12 cellular contexts compared by ENCODE assay signal in the genomic region with DNA sequence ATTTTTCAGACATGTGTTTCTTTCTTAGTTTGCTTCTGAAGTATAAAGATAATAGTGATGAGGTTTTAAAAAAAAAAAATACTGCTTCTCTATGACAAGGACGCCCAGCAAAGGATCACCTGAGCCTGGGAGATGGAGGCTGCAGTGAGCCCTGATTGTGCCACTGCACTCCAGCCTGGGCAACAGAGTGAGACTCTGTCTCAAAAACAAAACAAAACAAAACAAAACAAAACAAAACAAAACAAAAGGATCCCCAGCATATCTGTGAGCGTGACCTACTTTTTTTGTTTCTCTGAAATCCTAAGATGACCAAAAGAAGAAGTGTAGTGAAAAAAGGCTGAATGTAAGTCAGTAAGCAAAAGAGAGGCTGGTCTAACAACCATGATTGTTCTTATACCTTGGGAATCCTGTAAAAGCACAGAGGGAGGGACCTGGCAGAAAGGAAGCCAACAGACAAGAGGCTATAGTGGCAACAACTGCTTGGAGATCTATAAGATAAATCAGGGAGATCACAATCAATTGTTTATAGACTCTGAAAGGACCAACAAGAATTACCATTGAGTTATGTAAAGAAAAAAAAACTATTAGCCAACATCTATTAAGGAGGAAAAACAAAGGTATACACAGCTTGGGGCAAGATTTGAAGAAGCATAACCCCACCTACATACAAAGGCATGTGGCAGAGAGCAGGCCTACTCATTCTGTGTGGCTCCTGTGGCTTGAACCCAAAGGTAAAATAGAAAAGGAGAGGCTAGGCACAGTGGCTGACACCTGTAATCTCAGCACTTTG.
DNase-seq lines count a peak whose midpoint lies in the region; ATAC-seq and TF ChIP-seq lines count a peak whose summit lies in the region.
"Had no signal": no experiment of that assay in that cellular context is flagged by ENCODE, and none has a peak within 500 bp of the region (broad histone marks: within the 10 kb centered on the region; RNA-seq: fewer than 3 reads in every experiment).

No MANE protein-coding gene starts in this region.

- H3K4me1 Mint-ChIP-seq in natural killer cell = peaks cover 70 to 72% of the 10 kb centered on the region in 2 donors

- no peaks in the 10 kb centered on the region for H3K9me3 Mint-ChIP-seq in natural killer cell

- DNase-seq in left ventricle myocardium inferior (no peak), heart right ventricle (no peak), breast epithelium (ENCODE audit: low spot score in 2 of 2) (no peak), natural killer cell (no peak), upper lobe of left lung (no peak), NOMO-1 (lab: John Stamatoyannopoulos, UW; ENCODE audit: unreplicated experiment in 2 of 2) (no peak), occipital lobe (lab: John Stamatoyannopoulos, UW) (no peak)
- DNase-seq: heart left ventricle, MM.1S, NCI-H446 had no signal

- peak overlapping the region; percentile 45 for H3K4me3 Mint-ChIP-seq in natural killer cell

- H3K27ac ChIP-seq in left ventricle myocardium inferior (replicated peaks) = peak overlapping the region; percentile 43
- peak overlapping the region in 4 of 10 donors; percentile 2 to 38 (median 23) for H3K27ac ChIP-seq in heart right ventricle
- H3K27ac ChIP-seq in breast epithelium = peak overlapping the region; percentile 62 to 77
- H3K27ac ChIP-seq in upper lobe of left lung = peak overlapping the region; percentile 33 to 65 (median 42)

- H3K27ac Mint-ChIP-seq in natural killer cell = peak overlapping the region in 1 of 2 donors; percentile 96

- peaks cover 9% of the 10 kb centered on the region for H3K36me3 ChIP-seq in left ventricle myocardium inferior
- H3K36me3 ChIP-seq in heart right ventricle = peaks cover 0 to 24% (median 0%) of the 10 kb centered on the region in 9 donors
- H3K36me3 ChIP-seq in breast epithelium = no peaks in the 10 kb centered on the region
- peaks cover 0 to 23% (median 10%) of the 10 kb centered on the region in 4 donors for H3K36me3 ChIP-seq in upper lobe of left lung

- ATAC-seq in heart right ventricle (no peak), natural killer cell (peak in 1 of 3 donors; percentile 5), upper lobe of left lung (ENCODE audit: low FRiP score in 2 of 2) (no peak), HG03175 (IDR thresholded peaks at IDR 0.05; ENCODE audit: unreplicated experiment) (no peak)
- ATAC-seq: heart left ventricle, sciatic nerve had no signal

- H3K9me3 ChIP-seq in left ventricle myocardium inferior (replicated peaks) = no peaks in the 10 kb centered on the region
- H3K9me3 ChIP-seq in heart right ventricle = no peaks in the 10 kb centered on the region
- no peaks in the 10 kb centered on the region for H3K9me3 ChIP-seq in breast epithelium
- H3K9me3 ChIP-seq in upper lobe of left lung = no peaks in the 10 kb centered on the region
- H3K9me3 ChIP-seq: heart left ventricle had no signal

- H3K27me3 ChIP-seq in left ventricle myocardium inferior (ENCODE audit: low read depth) (no peaks in the 10 kb centered on the region), heart right ventricle (no peaks in the 10 kb centered on the region), breast epithelium (no peaks in the 10 kb centered on the region), upper lobe of left lung (no peaks in the 10 kb centered on the region)
- H3K27me3 ChIP-seq: heart left ventricle had no signal

- H3K4me3 ChIP-seq in left ventricle myocardium inferior = no peak overlapping the region
- H3K4me3 ChIP-seq in heart right ventricle = no peak overlapping the region
- no peak overlapping the region for H3K4me3 ChIP-seq in breast epithelium
- no peak overlapping the region for H3K4me3 ChIP-seq in upper lobe of left lung
- H3K4me3 ChIP-seq: heart left ventricle had no signal

- H3K4me1 ChIP-seq in left ventricle myocardium inferior (peaks cover 97% of the 10 kb centered on the region), heart right ventricle (peaks cover 16 to 98% (median 78%) of the 10 kb centered on the region in 9 donors), breast epithelium (peaks cover 8 to 36% of the 10 kb centered on the region in 2 donors), upper lobe of left lung (peaks cover 61 to 95% (median 74%) of the 10 kb centered on the region in 4 donors)

- no peak for TF ChIP-seq CTCF in left ventricle myocardium inferior (IDR thresholded peaks at IDR 0.05; ENCODE audit: borderline replicate concordance)
- no peak for TF ChIP-seq CTCF in heart right ventricle (IDR thresholded peaks at IDR 0.05)
- no peak for TF ChIP-seq CTCF in breast epithelium (IDR thresholded peaks at IDR 0.05)
- TF ChIP-seq CTCF in natural killer cell (IDR thresholded peaks at IDR 0.05) = no peak
- no peak for TF ChIP-seq CTCF in upper lobe of left lung (IDR thresholded peaks at IDR 0.05)

- WGBS in heart right ventricle, 2 donors = 75 to 95% methylated on average over 2 of the region's 2 CpGs
- 83 to 87% methylated on average over 2 of the region's 2 CpGs for WGBS in upper lobe of left lung, 2 donors

- no peaks in the 10 kb centered on the region for H3K36me3 Mint-ChIP-seq in natural killer cell

- intact Hi-C loops in left ventricle myocardium inferior (cut with micrococcal nuclease) (no loop called here), heart right ventricle (cut with DNase I) (loop anchor here in 4 of 10 donors (5.0 to 10.0 kb wide), 4 partner anchors 46 to 446 kb away; no protein-coding TSS in a partner anchor), breast epithelium (cut with DNase I; ENCODE audit: low total_unique reads) (loop anchor here (5.0 kb wide), 1 partner anchor 422 kb away; no protein-coding TSS in a partner anchor), natural killer cell (cut with micrococcal nuclease) (no loop called here)

- no peak for TF ChIP-seq POLR2A in breast epithelium (IDR thresholded peaks at IDR 0.05)
- TF ChIP-seq POLR2A in upper lobe of left lung (IDR thresholded peaks at IDR 0.05) = no peak

- TF ChIP-seq EP300 in upper lobe of left lung (IDR thresholded peaks at IDR 0.05) = no peak

- no peaks in the 10 kb centered on the region for H3K27me3 Mint-ChIP-seq in natural killer cell (ENCODE audit: low read depth in 2 of 2)
